In genomic region chr19:46731007-46731501, GRCh38 we compare ENCODE assay signal across 8 cellular contexts. TPM values are rescaled to one million over a fixed set of nuclear protein-coding genes. Genes with fewer than 3 reads are reported as not detected.
DNase-seq lines count a peak whose midpoint lies in the region; ATAC-seq and TF ChIP-seq lines count a peak whose summit lies in the region.

No MANE protein-coding gene starts in this region.

- H3K4me1 Mint-ChIP-seq in activated naive CD8-positive, alpha-beta T cell treated with anti-CD3 and anti-CD28 coated beads, Interleukin-2, amount 50 U/mL, for 24 hours, result peaks cover 21% of the 10 kb centered on the region
- peaks cover 8 to 23% (median 16%) of the 10 kb centered on the region in 3 donors for H3K4me1 Mint-ChIP-seq in T-cell

- peak; percentile 9 for ATAC-seq in activated naive CD8-positive, alpha-beta T cell treated with anti-CD3 and anti-CD28 coated beads, Interleukin-2, amount 50 U/mL, for 24 hours
- ATAC-seq in T-cell (replicated peaks in 1 of 4) (no peak), GM21515 (IDR thresholded peaks at IDR 0.05; ENCODE audit: unreplicated experiment) (no peak)

- peaks cover 42% of the 10 kb centered on the region for H3K36me3 Mint-ChIP-seq in activated naive CD8-positive, alpha-beta T cell treated with anti-CD3 and anti-CD28 coated beads, Interleukin-2, amount 50 U/mL, for 24 hours (ENCODE audit: low read depth)
- peaks cover 32% of the 10 kb centered on the region for H3K36me3 Mint-ChIP-seq in T-cell

- H3K27ac Mint-ChIP-seq in activated naive CD8-positive, alpha-beta T cell treated with anti-CD3 and anti-CD28 coated beads, Interleukin-2, amount 50 U/mL, for 24 hours, result peak overlapping the region; percentile 12
- H3K27ac Mint-ChIP-seq in T-cell, result no peak overlapping the region

- peak overlapping the region; percentile 45 for H3K27ac ChIP-seq in ACC112 (ENCODE audit: low read depth, low read length)
- no peak overlapping the region for H3K27ac ChIP-seq in HEK293 (ENCODE audit: extremely low read depth, low read depth, low read length)

- no peak overlapping the region for H2AFZ ChIP-seq in ACC112 (ENCODE audit: low read length, unreplicated experiment)

- H3K9me3 Mint-ChIP-seq in activated naive CD8-positive, alpha-beta T cell treated with anti-CD3 and anti-CD28 coated beads, Interleukin-2, amount 50 U/mL, for 24 hours, result no peaks in the 10 kb centered on the region
- H3K9me3 Mint-ChIP-seq in T-cell, result no peaks in the 10 kb centered on the region

- H3K4me3 Mint-ChIP-seq in activated naive CD8-positive, alpha-beta T cell treated with anti-CD3 and anti-CD28 coated beads, Interleukin-2, amount 50 U/mL, for 24 hours, result no peak overlapping the region
- H3K4me3 Mint-ChIP-seq in T-cell, result no peak overlapping the region

- H3K9me3 ChIP-seq in HEK293 (ENCODE audit: control insufficient read depth, insufficient read depth, low read depth, low read length), result no peaks in the 10 kb centered on the region

- H3K27me3 Mint-ChIP-seq in activated naive CD8-positive, alpha-beta T cell treated with anti-CD3 and anti-CD28 coated beads, Interleukin-2, amount 50 U/mL, for 24 hours, result no peaks in the 10 kb centered on the region
- no peaks in the 10 kb centered on the region for H3K27me3 Mint-ChIP-seq in T-cell

- CTCF ChIA-PET in HEK293 (lab: Yijun Ruan, JAX) (interaction anchor here (0.5 to 6.3 kb wide), 8 partner anchors 18 to 158 kb away, joined by 3 to 69 read pairs (median 4); partner anchors contain the start of gene DACT3), T-cell (lab: Charles Lee) (interaction anchor here (0.5 to 3.5 kb wide), 2 partner anchors 16 to 17 kb away, joined by 6 to 19 read pairs; partner anchors contain the start of gene PRKD2 (in 1 of the 2))

- H3K79me2 ChIP-seq in ACC112 (ENCODE audit: control insufficient read depth, insufficient read depth, low read length, unreplicated experiment), result peaks cover 27% of the 10 kb centered on the region

- TF ChIP-seq CTCF in HEK293 (tag by site-specific recombination; IDR thresholded peaks at IDR 0.05), result no peak

- H3K36me3 ChIP-seq in ACC112 (ENCODE audit: insufficient read depth, low read length), result 0 out of 2 replicates have a peak, but pooled peaks cover 6% of the 10 kb centered on the region
- H3K36me3 ChIP-seq in HEK293 (ENCODE audit: control insufficient read depth in 2 of 2, insufficient read depth in 1 of 2, low read length in 2 of 2), result peaks cover 40 to 91% of the 10 kb centered on the region in 2 experiments

- H3K4me3 ChIP-seq in ACC112 (ENCODE audit: low read depth, low read length) (no peak overlapping the region), HEK293 (ENCODE audit: low read depth, low read length) (no peak overlapping the region)

- no peaks in the 10 kb centered on the region for H3K27me3 ChIP-seq in ACC112 (ENCODE audit: insufficient read depth, low read length)

- POLR2A ChIA-PET in HEK293 (lab: Yijun Ruan, JAX) (interaction anchor here (0.6 to 1.4 kb wide), 3 partner anchors 17 to 23 kb away, joined by 3 to 6 read pairs (median 4); no protein-coding TSS in a partner anchor), T-cell (lab: Charles Lee) (no interaction called here)

- no peak for DNase-seq in activated naive CD8-positive, alpha-beta T cell treated with anti-CD3 and anti-CD28 coated beads, Interleukin-2, amount 50 U/mL, for 24 hours
- DNase-seq in kidney tubule cell (ENCODE audit: low spot score) (peak; percentile 85), NCI-H2227 (lab: John Stamatoyannopoulos, UW; ENCODE audit: unreplicated experiment) (no peak), T-cell (no peak), OCI-M2 (lab: John Stamatoyannopoulos, UW; ENCODE audit: unreplicated experiment) (no peak)

- peaks cover 27% of the 10 kb centered on the region for H3K4me1 ChIP-seq in ACC112 (ENCODE audit: control insufficient read depth, insufficient read depth, low read length, unreplicated experiment)
- no peaks in the 10 kb centered on the region; the same call in 1 of the 2 replicates for H3K4me1 ChIP-seq in HEK293 (ENCODE audit: control insufficient read depth, insufficient read depth, low read length)

TF ChIP-seq in HEK293, 187 proteins besides CTCF, POLR2A, EP300 and RAD21:
- no peak for TF ChIP-seq ZNF585B (tag by site-specific recombination; IDR thresholded peaks at IDR 0.05)
- 0 out of 2 replicates have a peak, but pooled peaks have one; percentile 27 for TF ChIP-seq PRDM10 (tag by site-specific recombination; IDR thresholded peaks at IDR 0.05)
- TF ChIP-seq ZFP69B (tag by site-specific recombination; IDR thresholded peaks at IDR 0.05), result no peak

RNA-seq across cellular contexts. Expression of gene PRKD2, which starts 14.1 kb away (rescaled TPM):
- 100 to 1,000 TPM; 121 to 145 (median 138) TPM for total RNA-seq in T-cell

RNA-seq across cellular contexts. Expression of gene FKRP, which starts 14.8 kb away (rescaled TPM):
- 10 to 100 TPM; 17.8 to 35.3 (median 23.6) TPM for total RNA-seq in T-cell

RNA-seq across cellular contexts. Expression of gene STRN4, which starts 15.2 kb away (rescaled TPM):
- total RNA-seq in T-cell, result 100 to 1,000 TPM in 3 of 5 donors, 10 to 100 TPM in 2; 85.2 to 123 (median 101) TPM

RNA-seq across cellular contexts. Expression of gene SLC1A5, which starts 57.3 kb away (rescaled TPM):
- 10 to 100 TPM in 4 of 5 donors, 1 to 10 TPM in 1; 7.6 to 50.5 (median 47.7) TPM for total RNA-seq in T-cell
